Comparison of ENCODE assay signal across 8 cellular contexts in the genomic region with DNA sequence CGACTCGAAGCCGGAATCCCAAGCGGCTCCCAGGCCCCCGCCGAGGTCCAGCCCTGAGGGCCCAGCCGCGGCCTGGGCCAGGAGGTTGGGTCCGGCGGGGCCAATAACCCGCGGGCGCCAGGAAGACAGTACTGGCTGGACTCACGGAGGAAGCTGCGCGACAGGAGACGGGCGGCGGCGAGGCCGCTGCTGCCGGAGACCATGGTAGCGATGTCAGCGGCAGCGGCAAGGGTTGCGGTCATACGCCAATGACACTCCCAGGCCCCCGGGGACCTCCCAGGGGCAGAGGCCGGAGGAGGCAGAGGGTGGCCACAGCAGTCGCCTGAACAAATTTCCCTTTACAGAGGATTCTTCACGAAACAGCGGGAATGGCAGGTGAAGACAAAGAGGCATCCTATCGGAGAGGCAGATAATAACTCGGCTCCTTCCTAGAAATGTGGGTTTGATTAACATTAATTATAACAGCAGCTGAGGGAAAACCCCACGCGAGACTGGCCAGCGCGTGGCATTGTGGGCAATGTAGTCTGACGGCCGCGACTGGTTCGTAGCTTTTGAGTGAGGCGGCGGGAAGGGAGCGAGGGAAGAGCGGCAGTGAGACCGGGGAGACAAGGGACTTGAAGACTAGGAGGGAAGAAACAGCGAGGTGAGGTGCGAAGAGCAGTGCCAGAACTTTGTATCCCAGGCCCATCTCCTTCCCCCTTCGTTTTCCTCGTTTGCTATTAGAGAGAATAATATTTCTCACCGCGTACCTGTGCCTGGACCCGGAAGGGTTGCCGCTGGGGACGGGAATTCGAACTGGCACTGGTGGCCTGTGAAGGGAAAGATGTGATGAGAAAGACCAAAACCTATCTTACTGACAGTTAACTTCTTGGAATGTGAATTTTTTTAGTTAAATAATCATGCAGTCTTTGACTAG. TPM values are rescaled to one million over a fixed set of nuclear protein-coding genes. Genes with fewer than 3 reads are reported as not detected.
DNase-seq lines count a peak whose midpoint lies in the region; TF ChIP-seq lines count a peak whose summit lies in the region.

Gene SUCLG1, minus strand, starts transcription at position 253 of the 916 bp plus-strand sequence. Its CDS starts 11 bp downstream, at position 242.

- H3K4me3 ChIP-seq in HAP-1 (peak within 1 kb of the TSS; percentile 97), MM.1S (ENCODE audit: low read length) (peak within 1 kb of the TSS; percentile 90), fibroblast of villous mesenchyme (ENCODE audit: low read depth, low read length) (peak within 1 kb of the TSS; percentile 97), neural cell (ENCODE audit: low read length) (peak within 1 kb of the TSS; percentile 85), stomach smooth muscle (ENCODE audit: low read length in 2 of 2) (peak within 1 kb of the TSS; percentile 79 to 94)

- H3K9me2 ChIP-seq in MM.1S (replicated peaks; ENCODE audit: insufficient read depth, low read length) (no peaks in the 10 kb centered on the region), neural cell (ENCODE audit: insufficient read depth, low read length) (no peaks in the 10 kb centered on the region)

- H3K4me2 ChIP-seq in MM.1S (ENCODE audit: low read depth, low read length) (peak within 1 kb of the TSS; percentile 92), neural cell (ENCODE audit: low read length) (peak within 1 kb of the TSS; percentile 97)

- H3K9ac ChIP-seq in ES-I3 (ENCODE audit: low read depth, low read length) (peak within 1 kb of the TSS; percentile 57), MM.1S (ENCODE audit: low read length) (peak within 1 kb of the TSS; percentile 91), neural cell (ENCODE audit: low read length) (peak within 1 kb of the TSS; percentile 96), stomach smooth muscle (ENCODE audit: low read length in 2 of 2) (peak within 1 kb of the TSS; percentile 88 to 96)

- H3K9me3 ChIP-seq in ES-I3 (ENCODE audit: control insufficient read depth, insufficient read depth, low read length), result no peaks in the 10 kb centered on the region; the same call in 1 of the 2 replicates
- no peaks in the 10 kb centered on the region for H3K9me3 ChIP-seq in HAP-1
- H3K9me3 ChIP-seq in MM.1S (replicated peaks; ENCODE audit: insufficient read depth, low read length), result no peaks in the 10 kb centered on the region
- no peaks in the 10 kb centered on the region for H3K9me3 ChIP-seq in neural cell (ENCODE audit: low read length)
- no peaks in the 10 kb centered on the region for H3K9me3 ChIP-seq in stomach smooth muscle (ENCODE audit: control insufficient read depth in 2 of 2, low read length in 2 of 2)

- no peaks in the 10 kb centered on the region for H3K27me3 ChIP-seq in HAP-1 (ENCODE audit: low read depth)
- H3K27me3 ChIP-seq in MM.1S (replicated peaks; ENCODE audit: insufficient read depth, low read length), result no peaks in the 10 kb centered on the region
- no peaks in the 10 kb centered on the region for H3K27me3 ChIP-seq in neural cell (ENCODE audit: insufficient read depth, low read depth, low read length)
- no peaks in the 10 kb centered on the region for H3K27me3 ChIP-seq in stomach smooth muscle (ENCODE audit: control insufficient read depth in 1 of 2, insufficient read depth in 2 of 2, low read length in 2 of 2)

- H3K79me2 ChIP-seq in MM.1S (ENCODE audit: low read length) (peaks cover 57% of the 10 kb centered on the region), neural cell (replicated peaks; ENCODE audit: insufficient read depth, low read length) (peaks cover 21% of the 10 kb centered on the region)

- H3F3A ChIP-seq in MM.1S (ENCODE audit: insufficient read depth, low read length), result no peaks in the 10 kb centered on the region
- H3F3A ChIP-seq in neural cell (ENCODE audit: insufficient read depth, low read length, poor library complexity, severe bottlenecking), result no peaks in the 10 kb centered on the region

- TF ChIP-seq EP300 in neural cell (conservative IDR thresholded peaks at IDR 0.05; ENCODE audit: poor library complexity, severe bottlenecking), result peak; percentile 52

- H3K36me3 ChIP-seq in ES-I3 (ENCODE audit: insufficient read depth, low read length) (no peaks in the 10 kb centered on the region; the same call in 1 of the 2 replicates), HAP-1 (replicated peaks) (peaks cover 3% of the 10 kb centered on the region; the same call in 1 of the 2 replicates), MM.1S (replicated peaks; ENCODE audit: insufficient read depth, low read length) (no peaks in the 10 kb centered on the region), neural cell (ENCODE audit: insufficient read depth, low read length) (no peaks in the 10 kb centered on the region), stomach smooth muscle (ENCODE audit: control insufficient read depth in 2 of 2, insufficient read depth in 2 of 2, low read length in 2 of 2) (no peaks in the 10 kb centered on the region)

- H4K20me1 ChIP-seq in MM.1S (ENCODE audit: insufficient read depth, low read length), result no peaks in the 10 kb centered on the region
- no peaks in the 10 kb centered on the region for H4K20me1 ChIP-seq in neural cell (ENCODE audit: insufficient read depth)

- H2AFZ ChIP-seq in MM.1S (ENCODE audit: low read length), result peak within 1 kb of the TSS; percentile 88
- H2AFZ ChIP-seq in neural cell (ENCODE audit: low read depth, low read length), result peak within 1 kb of the TSS; percentile 87

- H3K27ac ChIP-seq in MM.1S (ENCODE audit: low read length), result peak within 1 kb of the TSS; percentile 56; the same call in 1 of the 2 replicates
- peak within 1 kb of the TSS; percentile 81 for H3K27ac ChIP-seq in neural cell (ENCODE audit: low read length)
- H3K27ac ChIP-seq in stomach smooth muscle (ENCODE audit: low read length), result peak within 1 kb of the TSS; percentile 90

- TF ChIP-seq CTCF in MM.1S (IDR thresholded peaks at IDR 0.05; ENCODE audit: low read length), result no peak
- no peak for TF ChIP-seq CTCF in fibroblast of villous mesenchyme (IDR thresholded peaks at IDR 0.05; ENCODE audit: insufficient read depth, low read depth, low read length)
- TF ChIP-seq CTCF in neural cell (IDR thresholded peaks at IDR 0.05; ENCODE audit: poor library complexity, severe bottlenecking), result peak; percentile 26

- H3K4me1 ChIP-seq in ES-I3 (ENCODE audit: insufficient read depth, low read length), result 0 out of 2 replicates have a peak, but pooled peaks cover 3% of the 10 kb centered on the region
- peaks cover 6% of the 10 kb centered on the region; the same call in 1 of the 2 replicates for H3K4me1 ChIP-seq in HAP-1
- peaks cover 15% of the 10 kb centered on the region; the same call in 1 of the 2 replicates for H3K4me1 ChIP-seq in MM.1S (ENCODE audit: low read length)
- H3K4me1 ChIP-seq in stomach smooth muscle (ENCODE audit: control insufficient read depth, insufficient read depth, low read length), result peaks cover 14% of the 10 kb centered on the region

- TF ChIP-seq RAD21 in neural cell (conservative IDR thresholded peaks at IDR 0.05), result no peak

- in situ Hi-C loops in HAP-1 (cut with MboI; ENCODE audit: low sequenced_read_pairs), result no loop called here

- DNase-seq in HAP-1 (ENCODE audit: low spot score in 2 of 2), result peak; percentile 78 to 88
- DNase-seq in MM.1S, result peak; percentile 84
- DNase-seq in SIG-M5 (lab: John Stamatoyannopoulos, UW), result peak; percentile 25
- peak; percentile 69 for DNase-seq in activated gamma-delta T cell (lab: John Stamatoyannopoulos, UW)
- peak; percentile 79 for DNase-seq in fibroblast of villous mesenchyme (ENCODE audit: low read depth)

TF ChIP-seq in neural cell, 6 proteins besides CTCF, POLR2A, EP300 and RAD21:
- no peak for TF ChIP-seq EZH2 (IDR thresholded peaks at IDR 0.05; ENCODE audit: borderline replicate concordance, insufficient read depth, low read length, poor library complexity, severe bottlenecking)
- TF ChIP-seq REST (IDR thresholded peaks at IDR 0.05; ENCODE audit: borderline replicate concordance), result peak; percentile 71
- TF ChIP-seq MXI1 (conservative IDR thresholded peaks at IDR 0.05; ENCODE audit: poor library complexity, severe bottlenecking), result peak; percentile 84
- TF ChIP-seq TAF1 (IDR thresholded peaks at IDR 0.05; ENCODE audit: low read depth), result peak; percentile 47
- no peak for TF ChIP-seq SMC3 (conservative IDR thresholded peaks at IDR 0.05; ENCODE audit: poor library complexity)
- peak; percentile 91 for TF ChIP-seq POLR2AphosphoS5 (IDR thresholded peaks at IDR 0.05)

RNA-seq across cellular contexts. Expression of gene SUCLG1, which starts in this region (rescaled TPM):
- 47.0 and 66.1 TPM in 2 replicates for total RNA-seq in fibroblast of villous mesenchyme
- polyA plus RNA-seq in neural cell, result 135 and 205 TPM in 2 replicates
- 73.5 and 82.9 TPM in 2 replicates for polyA minus RNA-seq in neural cell

Comparison
In these comparisons a context has a peak if more than half of its experiments do, and no peak if none do; other contexts are left out.
1. Peak in every context shown above with its lines: DNase-seq, H3K4me3 ChIP-seq and H3K27ac ChIP-seq.
2. DNase-seq: peak in every context shown above with its lines; median percentile 84 in MM.1S; 83 in HAP-1; 79 in fibroblast of villous mesenchyme; 69 in activated gamma-delta T cell; 25 in SIG-M5.